ENCODE assay signal across 8 cellular contexts in the genomic region with DNA sequence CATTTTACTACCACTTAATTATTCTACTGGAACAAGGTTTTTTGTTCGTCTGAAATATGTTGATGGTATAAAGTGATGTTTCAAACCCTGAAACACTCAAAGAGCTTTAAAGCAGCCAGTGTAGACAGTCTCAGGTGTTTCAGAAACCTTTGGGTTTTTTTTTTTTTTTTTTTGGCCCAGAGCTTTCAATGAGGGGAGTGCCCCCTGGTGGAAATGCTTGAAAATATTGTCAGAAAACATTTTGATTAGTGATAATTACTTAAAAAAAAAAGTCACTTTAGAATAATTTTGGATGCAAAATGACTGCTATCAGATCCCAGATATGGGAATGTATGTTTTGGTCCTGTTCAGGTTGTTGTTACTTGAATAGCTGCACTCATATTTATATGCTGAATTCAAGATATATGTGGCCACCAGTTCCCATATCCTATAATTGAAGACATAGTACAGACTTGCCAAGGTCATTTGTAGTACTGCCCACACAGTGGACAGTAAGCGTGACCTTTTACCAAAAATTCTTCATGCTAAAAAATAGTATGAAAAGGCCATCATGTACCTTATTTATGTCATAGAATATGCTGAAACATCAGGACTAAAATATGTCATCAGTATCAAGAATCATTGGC. TPM values are rescaled to one million over a fixed set of nuclear protein-coding genes. Genes with fewer than 3 reads are reported as not detected.
DNase-seq lines count a peak whose midpoint lies in the region; TF ChIP-seq lines count a peak whose summit lies in the region.

No MANE protein-coding gene starts in this region.

- no peak overlapping the region for H4K8ac ChIP-seq in H9 (replicated peaks; ENCODE audit: insufficient read length, low read depth, low read length)

- H2BK12ac ChIP-seq in H9 (ENCODE audit: insufficient read length, low read depth, low read length): no peak overlapping the region

- no peaks in the 10 kb centered on the region for H3K9me3 Mint-ChIP-seq in H9

- no peak overlapping the region for H2BK5ac ChIP-seq in H9 (ENCODE audit: insufficient read length, low read length)

- no peaks in the 10 kb centered on the region for H4K20me1 ChIP-seq in H9 (ENCODE audit: control insufficient read depth, insufficient read depth, insufficient read length)

- H3K79me2 ChIP-seq in H9 (ENCODE audit: insufficient read depth, low read length): no peaks in the 10 kb centered on the region

- H3K14ac ChIP-seq in H9 (ENCODE audit: insufficient read depth, low read length): no peak overlapping the region

- H4K91ac ChIP-seq in H9 (ENCODE audit: insufficient read length, low read depth, low read length): no peak overlapping the region

- H3K18ac ChIP-seq in H9 (ENCODE audit: insufficient read length, low read depth, low read length): no peak overlapping the region

- DNase-seq in DMS 273 (lab: John Stamatoyannopoulos, UW; ENCODE audit: unreplicated experiment) (peak; percentile 36), DMS 273 treated with DMSO at 0.1 percent for 48 hours (lab: John Stamatoyannopoulos, UW) (no peak), H9 (no peak), SHP77 (lab: John Stamatoyannopoulos, UW) (peak; percentile 25 to 33), fibroblast of villous mesenchyme (ENCODE audit: low read depth) (peak; percentile 7), stromal cell of bone marrow (ENCODE audit: low read depth) (peak; percentile 2), epidermal melanocyte (ENCODE audit: insufficient read length, low spot score) (no peak), posterior vena cava (ENCODE audit: low spot score) (no peak)

- no peak overlapping the region for H4K5ac ChIP-seq in H9 (ENCODE audit: insufficient read length, low read depth, low read length)

- H3K27me3 ChIP-seq in H9 (ENCODE audit: insufficient read depth, low read length): no peaks in the 10 kb centered on the region

- no peak overlapping the region for H2BK15ac ChIP-seq in H9 (ENCODE audit: low read depth, low read length)

- H3T11ph ChIP-seq in H9 (ENCODE audit: low read length): no peak overlapping the region

- no peak overlapping the region for H3K27ac Mint-ChIP-seq in H9

- H3K23me2 ChIP-seq in H9 (ENCODE audit: insufficient read length, low read depth, low read length, poor library complexity, severe bottlenecking): no peaks in the 10 kb centered on the region

- no peak overlapping the region for H2BK120ac ChIP-seq in H9 (ENCODE audit: low read depth, low read length, poor library complexity, severe bottlenecking)

- no peak overlapping the region for H2AK5ac ChIP-seq in H9 (ENCODE audit: insufficient read length, low read length)

- WGBS in H9 (ENCODE audit: extremely low coverage, insufficient read length, low lambda C conversion rate): no CpG with 5 or more reads among the region's 2 CpGs

- no peaks in the 10 kb centered on the region for H3K79me1 ChIP-seq in H9 (ENCODE audit: insufficient read depth, low read depth, low read length, poor library complexity, severe bottlenecking)

- no peak overlapping the region for H2BK20ac ChIP-seq in H9 (ENCODE audit: low read depth, low read length, poor library complexity, severe bottlenecking)

- no peak overlapping the region for H3K27ac ChIP-seq in H9 (ENCODE audit: insufficient read length, low read depth, low read length)

- H3K4me2 ChIP-seq in H9 (ENCODE audit: insufficient read depth, insufficient read length, low read length): no peak overlapping the region

- H3K9ac ChIP-seq in H9 (ENCODE audit: extremely low read depth, insufficient read length, low read length): no peak overlapping the region

- peaks cover 0 to 16% of the 10 kb centered on the region in 2 experiments; a peak in 2 of 4 replicates for H3K4me1 Mint-ChIP-seq in H9

- no peaks in the 10 kb centered on the region for H3K9me3 ChIP-seq in H9 (ENCODE audit: control insufficient read depth, low read depth, low read length)

- no peaks in the 10 kb centered on the region for H3K27me3 Mint-ChIP-seq in H9 (ENCODE audit: low read depth)

- H3K4ac ChIP-seq in H9 (ENCODE audit: low read depth, low read length): no peak overlapping the region

- TF ChIP-seq CTCF in H9 (conservative IDR thresholded peaks at IDR 0.05): peak; percentile 79
- peak; percentile 47 for TF ChIP-seq CTCF in fibroblast of villous mesenchyme (IDR thresholded peaks at IDR 0.05; ENCODE audit: insufficient read depth, low read depth, low read length)

- H3K36me3 Mint-ChIP-seq in H9 (ENCODE audit: insufficient read depth in 1 of 3, low read depth in 3 of 3): peaks cover 0 to 12% (median 3%) of the 10 kb centered on the region in 3 experiments; a peak in 5 of 7 replicates

- no peak overlapping the region for H2AFZ ChIP-seq in H9 (ENCODE audit: low read length)

- H3K4me3 Mint-ChIP-seq in H9: no peak overlapping the region

- H3K56ac ChIP-seq in H9 (ENCODE audit: insufficient read length, low read depth, low read length): no peak overlapping the region

- no peak overlapping the region for H3K23ac ChIP-seq in H9 (ENCODE audit: insufficient read length, low read depth, low read length)

- H3K4me3 ChIP-seq in fibroblast of villous mesenchyme (ENCODE audit: low read depth, low read length): no peak overlapping the region

- no peaks in the 10 kb centered on the region for H3K4me1 ChIP-seq in H9 (ENCODE audit: insufficient read depth, low read length)

- intact Hi-C loops in posterior vena cava (cut with DNase I): no loop called here

RNA-seq across cellular contexts. Expression of a gene that starts 35.9 kb away (rescaled TPM):
- total RNA-seq in H9 (2021) (23.4 and 30.7 TPM in 2 replicates), fibroblast of villous mesenchyme (13.5 and 17.7 TPM in 2 replicates), posterior vena cava (10 to 100 TPM; 10.8 to 10.9 TPM)

Comparison
In these comparisons a context has a peak if more than half of its experiments do, and no peak if none do; other contexts are left out.
1. DNase-seq: peak in DMS 273 (single experiment), SHP77 (2 of 2), fibroblast of villous mesenchyme (single experiment) and stromal cell of bone marrow (single experiment); none in DMS 273 treated with DMSO at 0.1 percent for 48 hours (single experiment), H9 (single experiment), epidermal melanocyte (single experiment) and posterior vena cava (single experiment).